Comparison of ENCODE assay signal across 11 cellular contexts in genomic region chr15:38531509-38531908, GRCh38. TPM values are rescaled to one million over a fixed set of nuclear protein-coding genes. Genes with fewer than 3 reads are reported as not detected.
A peak's percentile ranks its signal among the peaks of the same experiment; 100 is the strongest.
DNase-seq lines count a peak whose midpoint lies in the region; ATAC-seq, FAIRE-seq and TF ChIP-seq lines count a peak whose summit lies in the region.
"Had no signal": no experiment of that assay in that cellular context is flagged by ENCODE, and none has a peak within 500 bp of the region (broad histone marks: within the 10 kb centered on the region; RNA-seq: fewer than 3 reads in every experiment).

No MANE protein-coding gene starts in this region.

- H3K56ac ChIP-seq in IMR-90 (ENCODE audit: extremely low read depth, insufficient read depth, low read length): no peak overlapping the region

- no peak overlapping the region for H2AFZ ChIP-seq in IMR-90 (replicated peaks; ENCODE audit: low read length, poor library complexity)

- H3K4me2 ChIP-seq in IMR-90 (ENCODE audit: low read depth, low read length): no peak overlapping the region
- H3K4me2 ChIP-seq: KMS-11 had no signal

- H3K9ac ChIP-seq in IMR-90 (ENCODE audit: low read depth, low read length) (no peak overlapping the region), kidney (ENCODE audit: low read length in 2 of 2) (no peak overlapping the region)
- H3K9ac ChIP-seq: KMS-11 had no signal

- no peak overlapping the region for H3K14ac ChIP-seq in IMR-90 (replicated peaks; ENCODE audit: low read depth, low read length)

- H3K23ac ChIP-seq in IMR-90 (ENCODE audit: low read depth, low read length): no peak overlapping the region

- peak overlapping the region; percentile 18; the same call in 1 of the 2 replicates for H4K5ac ChIP-seq in IMR-90 (ENCODE audit: low read depth, low read length)

- no peak overlapping the region for H3K27ac ChIP-seq in IMR-90 (ENCODE audit: insufficient read depth, low read length)
- H3K27ac ChIP-seq in kidney (ENCODE audit: low read depth in 2 of 2, low read length in 2 of 2): peak overlapping the region; percentile 15 to 54
- H3K27ac ChIP-seq: KMS-11, upper lobe of left lung had no signal

- no peaks in the 10 kb centered on the region for H3K9me1 ChIP-seq in IMR-90 (ENCODE audit: insufficient read depth, low read length)

- CTCF ChIA-PET in IMR-90 (lab: Yijun Ruan, JAX): no interaction called here

- H2AK5ac ChIP-seq in IMR-90 (ENCODE audit: low read depth, low read length): peak overlapping the region; percentile 13; the same call in 1 of the 2 replicates

- TF ChIP-seq RAD21 in IMR-90 (IDR thresholded peaks at IDR 0.05; ENCODE audit: low read length): no peak

- no peak for FAIRE-seq in kidney (lab: Jason Lieb, UNC)
- FAIRE-seq: endometrium had no signal

- 0 out of 2 replicates have a peak overlapping the region, but pooled peaks have one; percentile 13 for H4K91ac ChIP-seq in IMR-90 (ENCODE audit: insufficient read depth, low read depth, low read length)

- peak overlapping the region; percentile 50; the same call in 1 of the 2 replicates for H3K18ac ChIP-seq in IMR-90 (ENCODE audit: low read depth, low read length)

- in situ Hi-C loops in IMR-90 (cut with MboI; ENCODE audit: low sequenced_read_pairs): no loop called here

- peak overlapping the region; percentile 4; the same call in 1 of the 2 replicates for H2BK20ac ChIP-seq in IMR-90 (ENCODE audit: low read depth, low read length)

- dilution Hi-C loops in IMR-90 (cut with HindIII; ENCODE audit: low sequenced_read_pairs, unreplicated experiment): no loop called here

- intact Hi-C loops in IMR-90 (cut with micrococcal nuclease) (no loop called here), kidney (cut with DNase I) (no loop called here)

- TF ChIP-seq POLR2A in IMR-90 (IDR thresholded peaks at IDR 0.05; ENCODE audit: low read depth, low read length): no peak

- no peak overlapping the region for H2BK120ac ChIP-seq in IMR-90 (ENCODE audit: low read depth, low read length)

- no peaks in the 10 kb centered on the region for H4K20me1 ChIP-seq in IMR-90 (ENCODE audit: insufficient read depth, low read length)

- peak; percentile 45 for DNase-seq in AG20443 (ENCODE audit: low spot score)
- peak; percentile 47 for DNase-seq in IMR-90
- peak; percentile 47 for DNase-seq in amniotic stem cell (lab: John Stamatoyannopoulos, UW)
- DNase-seq in kidney: no peak
- no peak for DNase-seq in NCI-H187 (lab: John Stamatoyannopoulos, UW)
- DNase-seq in GM19240 (ENCODE audit: insufficient read length, low spot score): no peak
- no peak for DNase-seq in GM20000 (ENCODE audit: low spot score)
- DNase-seq: upper lobe of left lung had no signal

- H3K4me1 ChIP-seq in IMR-90 (ENCODE audit: control insufficient read depth, insufficient read depth, low read length) (peaks cover 14% of the 10 kb centered on the region), kidney (ENCODE audit: control insufficient read depth in 1 of 2, insufficient read depth in 1 of 2, low read depth in 1 of 2, low read length in 2 of 2) (peaks cover 6 to 12% of the 10 kb centered on the region in 2 donors)
- H3K4me1 ChIP-seq: upper lobe of left lung had no signal

- BruUV-seq in IMR-90 (replicated peaks; lab: Mats Ljungman, UMichigan): no TSS peak

- H3K36me3 ChIP-seq in IMR-90 (ENCODE audit: control insufficient read depth, insufficient read depth, low read length) (no peaks in the 10 kb centered on the region), kidney (ENCODE audit: control insufficient read depth in 1 of 2, insufficient read depth in 2 of 2, low read length in 2 of 2) (no peaks in the 10 kb centered on the region)
- H3K36me3 ChIP-seq: upper lobe of left lung had no signal

- POLR2A ChIA-PET in IMR-90 (lab: Charles Lee; ENCODE audit: unreplicated experiment): no interaction called here

- H3K27me3 ChIP-seq in IMR-90 (ENCODE audit: control insufficient read depth, insufficient read depth, low read length): no peaks in the 10 kb centered on the region
- H3K27me3 ChIP-seq: upper lobe of left lung had no signal

- no peak overlapping the region for H3K4me3 ChIP-seq in IMR-90 (ENCODE audit: insufficient read depth, low read depth, low read length)
- H3K4me3 ChIP-seq in kidney (ENCODE audit: low read length in 2 of 2): no peak overlapping the region
- H3K4me3 ChIP-seq: upper lobe of left lung had no signal

- peak; percentile 34; the same call in 1 of the 2 replicates for ATAC-seq in IMR-90 (ENCODE audit: low read depth)
- ATAC-seq in HG03457 (IDR thresholded peaks at IDR 0.05; ENCODE audit: unreplicated experiment): no peak

- 83% methylated on average over 1 of the region's 4 CpGs; no CpG with 5 or more reads in 1 of the 2 experiments for WGBS in IMR-90 (ENCODE audit: extremely low coverage in 2 of 2, insufficient read length in 1 of 2), 2 experiments

- peak overlapping the region; percentile 5; the same call in 1 of the 3 replicates for H2BK15ac ChIP-seq in IMR-90 (ENCODE audit: low read depth, low read length)

- no peaks in the 10 kb centered on the region for H3K9me3 ChIP-seq in IMR-90 (ENCODE audit: control insufficient read depth, insufficient read depth, low read length)
- no peaks in the 10 kb centered on the region for H3K9me3 ChIP-seq in kidney (ENCODE audit: control insufficient read depth in 1 of 2, low read length in 2 of 2)
- H3K9me3 ChIP-seq: upper lobe of left lung had no signal

- H2BK5ac ChIP-seq in IMR-90 (ENCODE audit: low read depth, low read length, poor library complexity, severe bottlenecking): no peak overlapping the region

- H3K4ac ChIP-seq in IMR-90 (ENCODE audit: low read depth, low read length): no peak overlapping the region

- H3K79me1 ChIP-seq in IMR-90 (ENCODE audit: low read depth in 1 of 2, low read length in 2 of 2): no peaks in the 10 kb centered on the region

- H2AK9ac ChIP-seq in IMR-90 (replicated peaks; ENCODE audit: low read depth, low read length, poor library complexity): no peak overlapping the region

- no peak overlapping the region for H4K8ac ChIP-seq in IMR-90 (ENCODE audit: low read depth in 2 of 2, low read length in 2 of 2)

- no peak for TF ChIP-seq CTCF in IMR-90 (conservative IDR thresholded peaks at IDR 0.05; ENCODE audit: low read depth, low read length)
- TF ChIP-seq CTCF in kidney (IDR thresholded peaks at IDR 0.05; ENCODE audit: borderline replicate concordance, extremely low read depth, insufficient read depth): no peak
- no peak for TF ChIP-seq CTCF in GM20000 (IDR thresholded peaks at IDR 0.05; ENCODE audit: extremely low read depth, missing control alignments)

TF ChIP-seq in IMR-90, 13 proteins besides CTCF, POLR2A, EP300 and RAD21:
- TF ChIP-seq MXI1 (IDR thresholded peaks at IDR 0.05; ENCODE audit: borderline replicate concordance, low read depth, low read length): no peak
- no peak for TF ChIP-seq RCOR1 (IDR thresholded peaks at IDR 0.05; ENCODE audit: insufficient replicate concordance, low read length)
- TF ChIP-seq NFE2L2 (IDR thresholded peaks at IDR 0.05; ENCODE audit: low read depth, low read length): no peak
- no peak for TF ChIP-seq BHLHE40 (IDR thresholded peaks at IDR 0.05; ENCODE audit: low read depth, low read length)
- no peak for TF ChIP-seq CHD1 (IDR thresholded peaks at IDR 0.05; ENCODE audit: low read depth, low read length)
- no peak for TF ChIP-seq ELK1 (IDR thresholded peaks at IDR 0.05; ENCODE audit: borderline replicate concordance, low read depth, low read length)
- no peak for TF ChIP-seq RFX5 (IDR thresholded peaks at IDR 0.05; ENCODE audit: low read depth, low read length)
- TF ChIP-seq MAFK (IDR thresholded peaks at IDR 0.05; ENCODE audit: low read depth, low read length): no peak
- TF ChIP-seq SMC3 (IDR thresholded peaks at IDR 0.05; ENCODE audit: low read depth, low read length): no peak

RNA-seq across cellular contexts. Expression of gene RASGRP1, which starts 33.1 kb away (rescaled TPM):
- 1.9 and 3.2 TPM in 2 replicates for total RNA-seq in IMR-90 (2012; rRNA removed)
- 1.4 TPM in 2 replicates for polyA plus RNA-seq in IMR-90 (2012; rRNA removed)
- 0.43 and 0.60 TPM in 2 replicates for polyA plus RNA-seq in IMR-90 (2012; cell fraction: cytosol; rRNA removed)
- polyA plus RNA-seq in IMR-90 (2012; cell fraction: nucleus; rRNA removed; ENCODE audit: low replicate concordance): 0.97 and 2.6 TPM in 2 replicates
- 12.5 TPM for total RNA-seq in kidney
- polyA plus RNA-seq in kidney (ENCODE audit: insufficient read depth, low read depth, low replicate concordance): 3.4 TPM

Comparison
In these comparisons a context has a peak if more than half of its experiments do, and no peak if none do; other contexts are left out.
1. DNase-seq: peak in AG20443 (single experiment), IMR-90 (single experiment) and amniotic stem cell (single experiment); none in kidney (single experiment), NCI-H187 (0 of 2), GM19240 (single experiment) and GM20000 (single experiment).